In the genomic region with DNA sequence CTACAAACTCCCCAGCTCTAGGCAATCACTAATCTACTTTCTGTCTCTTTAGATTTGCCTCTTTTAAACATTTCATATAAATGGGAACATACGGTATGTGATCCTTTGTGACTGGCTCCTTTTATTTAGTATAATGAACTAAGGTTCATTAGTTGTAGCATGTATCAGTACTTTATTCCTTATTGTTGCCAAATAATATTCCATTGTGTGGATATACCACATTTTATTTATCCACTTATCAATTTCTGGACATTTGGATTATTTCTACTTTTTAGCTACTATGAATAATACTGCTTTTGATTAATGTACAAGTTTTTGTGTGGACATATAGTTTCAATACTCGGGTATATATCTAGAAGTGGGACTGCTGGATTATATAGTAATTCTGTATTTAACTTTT, we compare ENCODE assay signal across 32 cellular contexts.
"Had no signal": no experiment of that assay in that cellular context is flagged by ENCODE, and none has a peak within 500 bp of the region (broad histone marks: within the 10 kb centered on the region; RNA-seq: fewer than 3 reads in every experiment).

No MANE protein-coding gene starts in this region.

- H3K27ac Mint-ChIP-seq: activated B cell treated with CpG ODN at 0.5 μM for 24 hours; activated CD4-positive, alpha-beta memory T cell treated with anti-CD3 and anti-CD28 coated beads for 36 hours; activated CD4-positive, alpha-beta T cell treated with anti-CD3 and anti-CD28 coated beads, Interleukin-2, amount 10 ng/mL, durations not matched to agents 24 days and 14 days; activated CD8-positive, alpha-beta T cell treated with anti-CD3 and anti-CD28 coated beads for 36 hours; activated naive CD4-positive, alpha-beta T cell treated with anti-CD3 and anti-CD28 coated beads for 36 hours; activated naive CD4-positive, alpha-beta T cell treated with anti-CD3 and anti-CD28 coated beads, Interleukin-2, amount 50 U/mL, for 72 hours; activated naive CD8-positive, alpha-beta T cell treated with anti-CD3 and anti-CD28 coated beads for 36 hours; activated T-helper 1 cell treated with anti-CD3 and anti-CD28 coated beads, Interleukin-12 subunit alpha, Interleukin-12 subunit beta, Interleukin-2, Interleukin-4 antibody, amounts not matched to agents 30 ng/mL and 10 ng/mL and 1 ng/mL, durations not matched to agents 14 hours and 24 hours and 36 hours; activated T-helper 17 cell treated with anti-CD3 and anti-CD28 coated beads, Interleukin-2, amount 50 U/mL, for 72 hours; T-helper 1 cell treated with Interleukin-12 subunit alpha and Interleukin-12 subunit beta and Interleukin-4 antibody, amounts not matched to agents 30 μg/mL and 1 μg/mL, for 36 hours; T-helper 2 cell treated with Interferon-gamma antibody and Interleukin-4, amounts not matched to agents 5 μg/mL and 100 μg/mL, for 36 hours had no signal

- H3K27ac ChIP-seq: adrenal gland, body of pancreas, brain microvascular endothelial cell, breast epithelium, VCaP had no signal

- H3K4me1 ChIP-seq: adrenal gland, breast epithelium had no signal

- H3K9me3 ChIP-seq: adrenal gland, body of pancreas, breast epithelium had no signal

- ATAC-seq: activated CD8-positive, alpha-beta T cell treated with anti-CD3 and anti-CD28 coated beads for 36 hours; activated naive CD4-positive, alpha-beta T cell treated with anti-CD3 and anti-CD28 coated beads, Interleukin-2, amount 50 U/mL, for 72 hours; activated T-helper 17 cell treated with anti-CD3 and anti-CD28 coated beads, Interleukin-2, amount 50 U/mL, for 72 hours; body of pancreas had no signal

- H3K9me3 Mint-ChIP-seq: activated B cell treated with CpG ODN at 0.5 μM for 24 hours; activated CD4-positive, alpha-beta memory T cell treated with anti-CD3 and anti-CD28 coated beads for 36 hours; activated CD4-positive, alpha-beta T cell treated with anti-CD3 and anti-CD28 coated beads, Interleukin-2, amount 10 ng/mL, durations not matched to agents 24 days and 14 days; activated naive CD4-positive, alpha-beta T cell treated with anti-CD3 and anti-CD28 coated beads for 36 hours; activated T-helper 1 cell treated with anti-CD3 and anti-CD28 coated beads, Interleukin-12 subunit alpha, Interleukin-12 subunit beta, Interleukin-2, Interleukin-4 antibody, amounts not matched to agents 30 ng/mL and 10 ng/mL and 1 ng/mL, durations not matched to agents 14 hours and 24 hours and 36 hours; activated T-helper 17 cell treated with anti-CD3 and anti-CD28 coated beads, Interleukin-2, amount 50 U/mL, for 72 hours; T-helper 1 cell treated with Interleukin-12 subunit alpha and Interleukin-12 subunit beta and Interleukin-4 antibody, amounts not matched to agents 30 μg/mL and 1 μg/mL, for 36 hours had no signal

- H3K27me3 Mint-ChIP-seq: activated B cell treated with CpG ODN at 0.5 μM for 24 hours; activated CD4-positive, alpha-beta memory T cell treated with anti-CD3 and anti-CD28 coated beads for 36 hours; activated CD4-positive, alpha-beta T cell treated with anti-CD3 and anti-CD28 coated beads, Interleukin-2, amount 10 ng/mL, durations not matched to agents 24 days and 14 days; activated CD8-positive, alpha-beta T cell treated with anti-CD3 and anti-CD28 coated beads for 36 hours; activated naive CD8-positive, alpha-beta T cell treated with anti-CD3 and anti-CD28 coated beads for 36 hours; activated T-helper 17 cell treated with anti-CD3 and anti-CD28 coated beads, Interleukin-2, amount 50 U/mL, for 72 hours had no signal

- DNase-seq: activated B cell treated with CpG ODN at 0.5 μM for 24 hours; activated CD4-positive, alpha-beta memory T cell treated with anti-CD3 and anti-CD28 coated beads for 36 hours; activated CD4-positive, alpha-beta T cell treated with anti-CD3 and anti-CD28 coated beads for 4 hours; activated CD4-positive, alpha-beta T cell treated with anti-CD3 and anti-CD28 coated beads, Interleukin-2, amount 10 ng/mL, durations not matched to agents 24 days and 14 days; activated CD4-positive, alpha-beta T cell treated with anti-CD3 and anti-CD28 coated beads, Interleukin-2, amount 50 U/mL, for 1 hour; activated CD4-positive, alpha-beta T cell treated with anti-CD3 and anti-CD28 coated beads, Interleukin-2, amount 50 U/mL, for 4 hours; activated CD4-positive, CD25-positive, alpha-beta regulatory T cell treated with anti-CD3 and anti-CD28 coated beads, Interleukin-2, amount 50 U/mL, for 72 hours; activated CD8-positive, alpha-beta memory T cell treated with anti-CD3 and anti-CD28 coated beads, Interleukin-2, amount 50 U/mL, for 4 hours; activated CD8-positive, alpha-beta T cell treated with anti-CD3 and anti-CD28 coated beads for 36 hours; activated gamma-delta T cell treated with Interleukin-2 at 50 U/mL for 16 hours; activated naive CD4-positive, alpha-beta T cell; activated naive CD4-positive, alpha-beta T cell treated with anti-CD3 and anti-CD28 coated beads for 36 hours; activated naive CD4-positive, alpha-beta T cell treated with anti-CD3 and anti-CD28 coated beads, Interleukin-2, amount 50 U/mL, for 16 hours; activated naive CD8-positive, alpha-beta T cell treated with anti-CD3 and anti-CD28 coated beads for 36 hours; activated T-cell treated with anti-CD3 and anti-CD28 coated beads for 4 hours; activated T-cell treated with anti-CD3 and anti-CD28 coated beads, Interleukin-2, amount 50 U/mL, for 1 hour; activated T-cell treated with anti-CD3 and anti-CD28 coated beads, Interleukin-2, amount 50 U/mL, for 48 hours; adrenal gland; amniotic stem cell; body of pancreas; brain microvascular endothelial cell; central memory CD4-positive, alpha-beta T cell; T-helper 1 cell; T-helper 2 cell; T-helper 9 cell had no signal

- H3K36me3 ChIP-seq: adrenal gland, brain microvascular endothelial cell, breast epithelium had no signal

- H3K4me3 ChIP-seq: adrenal gland, body of pancreas, breast epithelium had no signal

- H3K27me3 ChIP-seq: adrenal gland, body of pancreas, brain microvascular endothelial cell, breast epithelium had no signal

- H3K4me3 Mint-ChIP-seq: activated B cell treated with CpG ODN at 0.5 μM for 24 hours; activated CD4-positive, alpha-beta memory T cell treated with anti-CD3 and anti-CD28 coated beads for 36 hours; activated CD4-positive, alpha-beta T cell treated with anti-CD3 and anti-CD28 coated beads, Interleukin-2, amount 10 ng/mL, durations not matched to agents 24 days and 14 days; activated CD8-positive, alpha-beta T cell treated with anti-CD3 and anti-CD28 coated beads for 36 hours; activated naive CD4-positive, alpha-beta T cell treated with anti-CD3 and anti-CD28 coated beads for 36 hours; activated naive CD8-positive, alpha-beta T cell treated with anti-CD3 and anti-CD28 coated beads for 36 hours; activated T-helper 1 cell treated with anti-CD3 and anti-CD28 coated beads, Interleukin-12 subunit alpha, Interleukin-12 subunit beta, Interleukin-2, Interleukin-4 antibody, amounts not matched to agents 30 ng/mL and 10 ng/mL and 1 ng/mL, durations not matched to agents 14 hours and 24 hours and 36 hours; activated T-helper 17 cell treated with anti-CD3 and anti-CD28 coated beads, Interleukin-2, amount 50 U/mL, for 72 hours; T-helper 1 cell treated with Interleukin-12 subunit alpha and Interleukin-12 subunit beta and Interleukin-4 antibody, amounts not matched to agents 30 μg/mL and 1 μg/mL, for 36 hours; T-helper 2 cell treated with Interferon-gamma antibody and Interleukin-4, amounts not matched to agents 5 μg/mL and 100 μg/mL, for 36 hours had no signal
